Comparison of ENCODE assay signal across 14 cellular contexts in genomic region chr2:36146765-36147164, GRCh38.
"Had no signal": no experiment of that assay in that cellular context is flagged by ENCODE, and none has a peak within 500 bp of the region (broad histone marks: within the 10 kb centered on the region; RNA-seq: fewer than 3 reads in every experiment).

No MANE protein-coding gene starts in this region.

- H3K36me3 Mint-ChIP-seq: activated naive CD8-positive, alpha-beta T cell; stimulated activated naive B cell treated with anti-CD40 and anti-IgM and Interleukin-4, amounts not matched to agents 10 μg/mL and 1 μg/mL and 100 μg/mL, for 72 hours had no signal

- ATAC-seq: body of pancreas; left ventricle myocardium superior; stimulated activated naive B cell treated with anti-CD40 and anti-IgM and Interleukin-4, amounts not matched to agents 10 μg/mL and 1 μg/mL and 100 μg/mL, for 72 hours had no signal

- H3K4me3 Mint-ChIP-seq: activated naive CD8-positive, alpha-beta T cell; activated T-cell treated with anti-CD3 and anti-CD28 coated beads, Interleukin-2, amount 50 U/mL, for 24 hours; neural crest cell; stimulated activated naive B cell treated with anti-CD40 and anti-IgM and Interleukin-4, amounts not matched to agents 10 μg/mL and 1 μg/mL and 100 μg/mL, for 72 hours had no signal

- H3K4me1 Mint-ChIP-seq: neural crest cell; stimulated activated naive B cell treated with anti-CD40 and anti-IgM and Interleukin-4, amounts not matched to agents 10 μg/mL and 1 μg/mL and 100 μg/mL, for 72 hours had no signal

- DNase-seq: activated gamma-delta T cell; activated T-cell treated with anti-CD3 and anti-CD28 coated beads, Interleukin-2, amount 50 U/mL, for 24 hours; body of pancreas; dermis blood vessel endothelial cell; effector memory CD4-positive, alpha-beta T cell; esophagus squamous epithelium; left ventricle myocardium superior; retina; spleen; stimulated activated CD4-positive, alpha-beta T cell treated with anti-CD3 and anti-CD28 coated beads, Interleukin-4, amount 100 ng/mL, for 4 hours; stimulated activated naive B cell treated with anti-CD40 and anti-IgM and Interleukin-4, amounts not matched to agents 10 μg/mL and 1 μg/mL and 100 μg/mL, for 72 hours; thyroid gland had no signal

- H3K27me3 Mint-ChIP-seq: activated naive CD8-positive, alpha-beta T cell; stimulated activated naive B cell treated with anti-CD40 and anti-IgM and Interleukin-4, amounts not matched to agents 10 μg/mL and 1 μg/mL and 100 μg/mL, for 72 hours had no signal

- H3K36me3 ChIP-seq: esophagus squamous epithelium, spleen, thyroid gland had no signal

- H3K27ac Mint-ChIP-seq: activated naive CD8-positive, alpha-beta T cell; activated T-cell treated with anti-CD3 and anti-CD28 coated beads, Interleukin-2, amount 50 U/mL, for 24 hours; stimulated activated naive B cell treated with anti-CD40 and anti-IgM and Interleukin-4, amounts not matched to agents 10 μg/mL and 1 μg/mL and 100 μg/mL, for 72 hours had no signal

- H3K9me3 ChIP-seq: body of pancreas, esophagus squamous epithelium, spleen, thyroid gland had no signal

- H3K27me3 ChIP-seq: body of pancreas, esophagus squamous epithelium, spleen, thyroid gland had no signal

- H3K4me3 ChIP-seq: body of pancreas, esophagus squamous epithelium, spleen, thyroid gland had no signal

- H3K9me3 Mint-ChIP-seq: activated T-cell treated with anti-CD3 and anti-CD28 coated beads, Interleukin-2, amount 50 U/mL, for 24 hours; neural crest cell; stimulated activated naive B cell treated with anti-CD40 and anti-IgM and Interleukin-4, amounts not matched to agents 10 μg/mL and 1 μg/mL and 100 μg/mL, for 72 hours had no signal

- H3K27ac ChIP-seq: body of pancreas, esophagus squamous epithelium, spleen, thyroid gland had no signal

- H3K4me1 ChIP-seq: body of pancreas, esophagus squamous epithelium, spleen, thyroid gland had no signal
